ENCODE assay signal across 9 cellular contexts in the genomic region with DNA sequence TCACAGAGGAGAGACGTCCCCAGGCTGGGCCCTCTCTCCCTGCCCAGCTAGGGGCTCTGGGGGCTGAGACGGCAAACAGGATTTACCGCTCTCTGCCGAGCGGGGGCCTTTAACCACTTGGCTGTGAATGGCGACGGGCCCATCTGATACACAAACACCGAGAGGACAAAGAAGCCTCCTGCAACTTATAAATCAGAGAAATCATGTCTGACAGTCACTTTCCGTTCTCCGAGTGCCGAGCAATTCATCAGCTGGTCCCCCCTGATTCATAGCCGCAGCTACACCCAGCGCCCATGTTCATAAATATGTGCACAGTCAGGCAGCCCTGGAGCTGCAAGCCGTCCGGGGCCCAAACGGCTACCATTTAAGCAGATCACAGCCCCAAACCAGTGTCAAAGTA.
DNase-seq lines count a peak whose midpoint lies in the region; ATAC-seq and TF ChIP-seq lines count a peak whose summit lies in the region.
"Had no signal": no experiment of that assay in that cellular context is flagged by ENCODE, and none has a peak within 500 bp of the region (broad histone marks: within the 10 kb centered on the region; RNA-seq: fewer than 3 reads in every experiment).

No MANE protein-coding gene starts in this region.

- H3K9ac ChIP-seq in OCI-LY3 (ENCODE audit: low read length) = no peak overlapping the region

- no peaks in the 10 kb centered on the region; the same call in 1 of the 2 replicates for H3K4me1 ChIP-seq in OCI-LY3 (ENCODE audit: low read length)

- TF ChIP-seq CTCF in OCI-LY3 (IDR thresholded peaks at IDR 0.05; ENCODE audit: low read depth, low read length) (no peak), dorsolateral prefrontal cortex (IDR thresholded peaks at IDR 0.05 in 54 of 56, conservative IDR thresholded peaks at IDR 0.05 in 2 of 56; ENCODE audit: low read depth in 1 of 56, partially characterized antibody in 56 of 56) (no peak), omental fat pad (IDR thresholded peaks at IDR 0.05) (no peak)

- no peak overlapping the region for H2AFZ ChIP-seq in OCI-LY3 (ENCODE audit: low read depth, low read length)

- DNase-seq in AG08396 (ENCODE audit: low spot score) = peak; percentile 29
- DNase-seq in dorsolateral prefrontal cortex = no peak
- no peak for DNase-seq in omental fat pad (ENCODE audit: low spot score)
- DNase-seq in NK-92 (lab: John Stamatoyannopoulos, UW; ENCODE audit: unreplicated experiment) = no peak
- DNase-seq in NCI-H2196 (lab: John Stamatoyannopoulos, UW; ENCODE audit: unreplicated experiment) = no peak
- DNase-seq in inferior parietal cortex (ENCODE audit: extremely low spot score) = no peak

- H3K4me3 ChIP-seq in OCI-LY3 (ENCODE audit: low read length) = peak overlapping the region; percentile 21; the same call in 1 of the 2 replicates
- peak overlapping the region in 37 of 59 donors; percentile 0 to 51 (median 28) for H3K4me3 ChIP-seq in dorsolateral prefrontal cortex

- H3K9me3 ChIP-seq in OCI-LY3 (ENCODE audit: insufficient read depth, low read length) = no peaks in the 10 kb centered on the region

- H4K20me1 ChIP-seq in OCI-LY3 (ENCODE audit: insufficient read depth, low read length) = no peaks in the 10 kb centered on the region

- intact Hi-C loops in dorsolateral prefrontal cortex (cut with DNase I) = no loop called here

- H3K36me3 ChIP-seq in OCI-LY3 (replicated peaks; ENCODE audit: low read depth, low read length) = no peaks in the 10 kb centered on the region

- no peaks in the 10 kb centered on the region for H3K79me2 ChIP-seq in OCI-LY3 (ENCODE audit: low read length)

- peak overlapping the region; percentile 41 for H3K4me2 ChIP-seq in OCI-LY3 (ENCODE audit: low read length)

- H3K27me3 ChIP-seq in OCI-LY3 (ENCODE audit: low read depth, low read length) = peaks cover 43% of the 10 kb centered on the region
- H3K27me3 ChIP-seq in dorsolateral prefrontal cortex = peaks cover 0 to 9% (median 0%) of the 10 kb centered on the region in 45 donors

- ATAC-seq in omental fat pad (ENCODE audit: low FRiP score) (peak; percentile 35), GM18867 (IDR thresholded peaks at IDR 0.05; ENCODE audit: unreplicated experiment) (no peak)

- H3K27ac ChIP-seq in OCI-LY3 (ENCODE audit: low read length) (no peak overlapping the region), dorsolateral prefrontal cortex (peak overlapping the region in 24 of 59 donors; percentile 2 to 78 (median 26))
- H3K27ac ChIP-seq: HL-60 had no signal
